8 cellular contexts compared by ENCODE assay signal in the genomic region with DNA sequence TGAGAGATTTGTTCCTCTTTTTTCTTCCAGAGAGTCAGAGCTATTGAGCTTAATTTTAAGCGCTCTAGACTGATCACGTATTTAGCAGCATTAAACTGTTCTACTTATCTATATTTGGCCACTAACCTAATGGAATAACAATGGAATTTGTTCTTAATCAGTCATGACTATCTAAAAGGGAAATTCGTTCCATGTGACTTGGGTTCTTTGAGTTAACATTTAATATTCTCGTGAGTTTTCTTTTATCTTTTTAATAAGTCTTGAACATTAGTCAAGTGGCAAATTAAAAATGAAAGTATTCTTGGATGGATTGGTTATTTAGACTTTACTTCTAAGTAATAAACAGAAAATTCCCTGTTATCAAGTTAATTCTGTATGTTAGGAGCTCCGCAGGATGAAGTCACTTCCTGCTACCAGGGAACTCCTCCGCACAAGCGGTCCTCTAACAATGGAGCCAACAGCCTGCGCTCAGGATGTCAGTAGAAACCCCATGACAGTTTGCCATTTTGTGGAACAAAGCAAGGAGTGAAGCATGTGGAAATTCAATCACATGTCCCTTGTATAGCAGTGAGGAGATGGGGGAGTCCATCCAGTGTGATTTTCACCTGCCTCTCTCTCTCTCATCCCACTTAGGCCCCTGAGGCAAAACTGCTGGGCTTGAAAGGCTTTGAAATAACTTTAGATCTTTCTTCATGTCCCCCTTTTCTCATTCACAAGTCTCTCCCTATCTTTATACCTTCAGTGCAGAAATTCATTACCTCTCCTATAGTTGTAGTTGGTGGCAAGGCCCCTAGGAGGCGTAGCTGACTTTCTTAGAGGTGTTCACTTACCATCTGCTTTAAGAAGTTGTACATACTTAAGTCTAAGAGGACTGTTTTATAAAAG.
DNase-seq lines count a peak whose midpoint lies in the region; ATAC-seq and TF ChIP-seq lines count a peak whose summit lies in the region.

No MANE protein-coding gene starts in this region.

- no peak overlapping the region for H2AK5ac ChIP-seq in H9 (ENCODE audit: insufficient read length, low read length)

- H3K4me3 ChIP-seq in effector memory CD4-positive, alpha-beta T cell (ENCODE audit: insufficient read depth, low read depth, low read length, poor library complexity, severe bottlenecking), result no peak overlapping the region

- no peak overlapping the region for H4K5ac ChIP-seq in H9 (ENCODE audit: insufficient read length, low read depth, low read length)

- no peak overlapping the region for H3K18ac ChIP-seq in H9 (ENCODE audit: insufficient read length, low read depth, low read length)

- H4K91ac ChIP-seq in H9 (ENCODE audit: insufficient read length, low read depth, low read length), result no peak overlapping the region

- no peak overlapping the region for H3K4ac ChIP-seq in H9 (ENCODE audit: low read depth, low read length)

- no peak overlapping the region for H4K8ac ChIP-seq in H9 (replicated peaks; ENCODE audit: insufficient read length, low read depth, low read length)

- no peak overlapping the region for H3K4me2 ChIP-seq in H9 (ENCODE audit: insufficient read depth, insufficient read length, low read length)

- no peak overlapping the region for H2BK120ac ChIP-seq in H9 (ENCODE audit: low read depth, low read length, poor library complexity, severe bottlenecking)

- H3T11ph ChIP-seq in H9 (ENCODE audit: low read length), result no peak overlapping the region

- no peak overlapping the region for H2BK15ac ChIP-seq in H9 (ENCODE audit: low read depth, low read length)

- H3K36me3 Mint-ChIP-seq in H9 (ENCODE audit: insufficient read depth in 1 of 3, low read depth in 3 of 3) (no peaks in the 10 kb centered on the region), glutamatergic neuron (ENCODE audit: unreplicated experiment) (no peaks in the 10 kb centered on the region)

- peaks cover 10 to 12% of the 10 kb centered on the region in 2 experiments for H3K4me1 Mint-ChIP-seq in H9
- H3K4me1 Mint-ChIP-seq in glutamatergic neuron (ENCODE audit: low read depth, unreplicated experiment), result peaks cover 33% of the 10 kb centered on the region

- no peaks in the 10 kb centered on the region for H3K79me1 ChIP-seq in H9 (ENCODE audit: insufficient read depth, low read depth, low read length, poor library complexity, severe bottlenecking)

- H3K9me3 Mint-ChIP-seq in H9, result no peaks in the 10 kb centered on the region
- H3K9me3 Mint-ChIP-seq in glutamatergic neuron (ENCODE audit: unreplicated experiment), result peaks cover 7% of the 10 kb centered on the region

- no peaks in the 10 kb centered on the region; the same call in 1 of the 2 replicates for H3K4me1 ChIP-seq in H9 (ENCODE audit: insufficient read depth, low read length)
- no peaks in the 10 kb centered on the region for H3K4me1 ChIP-seq in effector memory CD4-positive, alpha-beta T cell (ENCODE audit: control insufficient read depth, insufficient read depth, low read length, poor library complexity, severe bottlenecking)

- TF ChIP-seq CTCF in H9 (conservative IDR thresholded peaks at IDR 0.05) (peak; percentile 84), glutamatergic neuron (IDR thresholded peaks at IDR 0.05; ENCODE audit: partially characterized antibody, unreplicated experiment) (peak; percentile 83)

- H3K27ac ChIP-seq in H9 (ENCODE audit: insufficient read length, low read depth, low read length), result no peak overlapping the region
- no peak overlapping the region for H3K27ac ChIP-seq in effector memory CD4-positive, alpha-beta T cell (ENCODE audit: insufficient read depth, low read length, poor library complexity, severe bottlenecking)

- no peaks in the 10 kb centered on the region for H3K23me2 ChIP-seq in H9 (ENCODE audit: insufficient read length, low read depth, low read length, poor library complexity, severe bottlenecking)

- no peaks in the 10 kb centered on the region for H4K20me1 ChIP-seq in H9 (ENCODE audit: control insufficient read depth, insufficient read depth, insufficient read length)

- no peak overlapping the region for H2BK12ac ChIP-seq in H9 (ENCODE audit: insufficient read length, low read depth, low read length)

- H3K4me3 Mint-ChIP-seq in H9, result no peak overlapping the region
- no peak overlapping the region for H3K4me3 Mint-ChIP-seq in glutamatergic neuron (ENCODE audit: unreplicated experiment)

- no peaks in the 10 kb centered on the region for H3K27me3 Mint-ChIP-seq in H9 (ENCODE audit: low read depth)
- peaks cover 3% of the 10 kb centered on the region for H3K27me3 Mint-ChIP-seq in glutamatergic neuron (ENCODE audit: unreplicated experiment)

- no peaks in the 10 kb centered on the region for H3K9me3 ChIP-seq in H9 (ENCODE audit: control insufficient read depth, low read depth, low read length)
- no peaks in the 10 kb centered on the region for H3K9me3 ChIP-seq in effector memory CD4-positive, alpha-beta T cell (ENCODE audit: control insufficient read depth, low read length)

- H3K9ac ChIP-seq in H9 (ENCODE audit: extremely low read depth, insufficient read length, low read length), result no peak overlapping the region

- H2BK20ac ChIP-seq in H9 (ENCODE audit: low read depth, low read length, poor library complexity, severe bottlenecking), result no peak overlapping the region

- no peaks in the 10 kb centered on the region for H3K27me3 ChIP-seq in H9 (ENCODE audit: insufficient read depth, low read length)
- H3K27me3 ChIP-seq in effector memory CD4-positive, alpha-beta T cell (replicated peaks; ENCODE audit: control insufficient read depth, insufficient read depth, low read length, poor library complexity, severe bottlenecking), result no peaks in the 10 kb centered on the region

- H3K23ac ChIP-seq in H9 (ENCODE audit: insufficient read length, low read depth, low read length), result no peak overlapping the region

- DNase-seq in Daoy (ENCODE audit: low read depth) (peak; percentile 15), H9 (peak; percentile 59), glutamatergic neuron (peak; percentile 57)
- peak in 2 of 3 donors; percentile 2 to 8 for DNase-seq in stimulated activated CD4-positive, alpha-beta T cell treated with anti-CD3 and anti-CD28 coated beads, TNF-alpha, amount 100 ng/mL, for 48 hours (ENCODE audit: low read depth in 3 of 3)
- no peak for DNase-seq in effector memory CD4-positive, alpha-beta T cell

- no peak overlapping the region for H2AFZ ChIP-seq in H9 (ENCODE audit: low read length)

- no CpG with 5 or more reads among the region's 9 CpGs for WGBS in H9 (ENCODE audit: extremely low coverage, insufficient read length, low lambda C conversion rate)

- ATAC-seq in SK-N-SH treated with all-trans-retinoic acid at 6 μM for 48 hours (peak; percentile 78; the same call in 2 of the 3 replicates), HG02981 (IDR thresholded peaks at IDR 0.05; ENCODE audit: unreplicated experiment) (no peak), GM19023 (IDR thresholded peaks at IDR 0.05; ENCODE audit: unreplicated experiment) (no peak)

- no peak overlapping the region for H3K14ac ChIP-seq in H9 (ENCODE audit: insufficient read depth, low read length)

- peaks cover 3% of the 10 kb centered on the region for H3K36me3 ChIP-seq in effector memory CD4-positive, alpha-beta T cell (ENCODE audit: control insufficient read depth, insufficient read depth, low read length)

- no peak overlapping the region for H2BK5ac ChIP-seq in H9 (ENCODE audit: insufficient read length, low read length)

- no peak overlapping the region for H3K56ac ChIP-seq in H9 (ENCODE audit: insufficient read length, low read depth, low read length)

- H3K79me2 ChIP-seq in H9 (ENCODE audit: insufficient read depth, low read length), result no peaks in the 10 kb centered on the region

- peak overlapping the region in 2 of 3 experiments; percentile 5 to 6; a peak in 2 of 7 replicates for H3K27ac Mint-ChIP-seq in H9
- peak overlapping the region; percentile 71 for H3K27ac Mint-ChIP-seq in glutamatergic neuron (ENCODE audit: unreplicated experiment)

TF ChIP-seq in SK-N-SH treated with all-trans-retinoic acid at 6 μM for 48 hours, 23 proteins besides CTCF, POLR2A, EP300 and RAD21 (continues in another document):
- TF ChIP-seq, protein P1, sequence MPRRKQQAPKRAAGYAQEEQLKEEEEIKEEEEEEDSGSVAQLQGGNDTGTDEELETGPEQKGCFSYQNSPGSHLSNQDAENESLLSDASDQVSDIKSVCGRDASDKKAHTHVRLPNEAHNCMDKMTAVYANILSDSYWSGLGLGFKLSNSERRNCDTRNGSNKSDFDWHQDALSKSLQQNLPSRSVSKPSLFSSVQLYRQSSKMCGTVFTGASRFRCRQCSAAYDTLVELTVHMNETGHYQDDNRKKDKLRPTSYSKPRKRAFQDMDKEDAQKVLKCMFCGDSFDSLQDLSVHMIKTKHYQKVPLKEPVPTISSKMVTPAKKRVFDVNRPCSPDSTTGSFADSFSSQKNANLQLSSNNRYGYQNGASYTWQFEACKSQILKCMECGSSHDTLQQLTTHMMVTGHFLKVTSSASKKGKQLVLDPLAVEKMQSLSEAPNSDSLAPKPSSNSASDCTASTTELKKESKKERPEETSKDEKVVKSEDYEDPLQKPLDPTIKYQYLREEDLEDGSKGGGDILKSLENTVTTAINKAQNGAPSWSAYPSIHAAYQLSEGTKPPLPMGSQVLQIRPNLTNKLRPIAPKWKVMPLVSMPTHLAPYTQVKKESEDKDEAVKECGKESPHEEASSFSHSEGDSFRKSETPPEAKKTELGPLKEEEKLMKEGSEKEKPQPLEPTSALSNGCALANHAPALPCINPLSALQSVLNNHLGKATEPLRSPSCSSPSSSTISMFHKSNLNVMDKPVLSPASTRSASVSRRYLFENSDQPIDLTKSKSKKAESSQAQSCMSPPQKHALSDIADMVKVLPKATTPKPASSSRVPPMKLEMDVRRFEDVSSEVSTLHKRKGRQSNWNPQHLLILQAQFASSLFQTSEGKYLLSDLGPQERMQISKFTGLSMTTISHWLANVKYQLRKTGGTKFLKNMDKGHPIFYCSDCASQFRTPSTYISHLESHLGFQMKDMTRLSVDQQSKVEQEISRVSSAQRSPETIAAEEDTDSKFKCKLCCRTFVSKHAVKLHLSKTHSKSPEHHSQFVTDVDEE (CRISPR knock-in tag; IDR thresholded peaks at IDR 0.05), result no peak
- TF ChIP-seq ZC3H10 (CRISPR knock-in tag; IDR thresholded peaks at IDR 0.05) (no peak), BACH2 (CRISPR knock-in tag; IDR thresholded peaks at IDR 0.05; ENCODE audit: borderline replicate concordance) (no peak), ARNTL (CRISPR knock-in tag; IDR thresholded peaks at IDR 0.05; ENCODE audit: borderline replicate concordance, low read depth) (no peak), ZNF70 (CRISPR knock-in tag; IDR thresholded peaks at IDR 0.05) (no peak)

Comparison
In these comparisons a context has a peak if more than half of its experiments do, and no peak if none do; other contexts are left out.
1. DNase-seq: peak in Daoy (single experiment), H9 (single experiment), glutamatergic neuron (single experiment) and stimulated activated CD4-positive, alpha-beta T cell treated with anti-CD3 and anti-CD28 coated beads, TNF-alpha, amount 100 ng/mL, for 48 hours (2 of 3); none in effector memory CD4-positive, alpha-beta T cell (0 of 3).